Comparison of ENCODE assay signal across 1 cellular context in genomic region chr14:102516531-102517411, GRCh38.
A peak's percentile ranks its signal among the peaks of the same experiment; 100 is the strongest.
TF ChIP-seq lines count a peak whose summit lies in the region.

No MANE protein-coding gene starts in this region.

TF ChIP-seq in HEK293, 187 proteins besides CTCF, POLR2A, EP300 and RAD21 (continued from another document):
- TF ChIP-seq PRDM6 (tag by site-specific recombination; IDR thresholded peaks at IDR 0.05) (no peak), ZNF514 (tag by site-specific recombination; IDR thresholded peaks at IDR 0.05) (no peak), SP2 (tag by site-specific recombination; IDR thresholded peaks at IDR 0.05) (peak; percentile 46)
